14 cellular contexts compared by ENCODE assay signal in the genomic region with DNA sequence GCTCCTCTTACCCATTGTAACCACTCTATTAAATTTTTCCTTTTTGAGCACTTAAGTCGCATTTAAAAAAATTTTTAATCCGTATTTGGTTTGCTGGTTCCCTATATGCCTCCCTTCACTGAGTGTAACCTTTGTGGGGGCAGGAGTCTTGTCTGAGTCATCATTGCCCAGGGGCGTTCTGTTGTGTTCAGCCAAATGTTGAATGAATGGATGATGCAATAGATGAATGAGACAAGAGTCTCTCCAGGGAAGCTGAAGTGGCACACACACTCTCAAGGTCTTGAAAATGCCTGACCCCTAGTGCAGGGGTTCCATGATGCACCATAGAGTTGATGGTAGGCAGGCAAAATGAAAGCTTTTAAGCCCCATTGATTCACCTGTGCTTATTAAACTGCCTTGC.
DNase-seq lines count a peak whose midpoint lies in the region; ATAC-seq lines count a peak whose summit lies in the region.
"Had no signal": no experiment of that assay in that cellular context is flagged by ENCODE, and none has a peak within 500 bp of the region (broad histone marks: within the 10 kb centered on the region; RNA-seq: fewer than 3 reads in every experiment).

No MANE protein-coding gene starts in this region.

- no peak overlapping the region for H3K27ac Mint-ChIP-seq in activated T-helper 17 cell treated with anti-CD3 and anti-CD28 coated beads, Interleukin-2, amount 50 U/mL, for 72 hours
- H3K27ac Mint-ChIP-seq: CD4-positive, alpha-beta memory T cell had no signal

- peak; percentile 19 for DNase-seq in DMS79 (lab: John Stamatoyannopoulos, UW)
- DNase-seq in H4 (ENCODE audit: low spot score), result peak; percentile 18
- DNase-seq in OCI-M1 (lab: John Stamatoyannopoulos, UW), result peak; percentile 1
- peak; percentile 85 for DNase-seq in islet precursor cell
- no peak for DNase-seq in ACHN
- DNase-seq: CD4-positive, alpha-beta memory T cell; Kasumi-1; NCI-H1417; NCI-H187 treated with DMSO at 0.1 percent for 48 hours; Peyer's patch; Right ventricle myocardium superior; SK-N-SH had no signal

- no peaks in the 10 kb centered on the region for H3K4me1 Mint-ChIP-seq in activated T-helper 17 cell treated with anti-CD3 and anti-CD28 coated beads, Interleukin-2, amount 50 U/mL, for 72 hours
- H3K4me1 Mint-ChIP-seq: CD4-positive, alpha-beta memory T cell had no signal

- peaks cover 22% of the 10 kb centered on the region for H3K9me3 Mint-ChIP-seq in activated T-helper 17 cell treated with anti-CD3 and anti-CD28 coated beads, Interleukin-2, amount 50 U/mL, for 72 hours

- in situ Hi-C loops in ACHN (cut with HindIII; ENCODE audit: low pct_ligation_motif_present, low pct_unique_long_range_greater_than_20kb, low sequenced_read_pairs), result no loop called here

- no peaks in the 10 kb centered on the region for H3K27me3 Mint-ChIP-seq in activated T-helper 17 cell treated with anti-CD3 and anti-CD28 coated beads, Interleukin-2, amount 50 U/mL, for 72 hours
- H3K27me3 Mint-ChIP-seq: CD4-positive, alpha-beta memory T cell had no signal

- ATAC-seq in activated T-helper 17 cell treated with anti-CD3 and anti-CD28 coated beads, Interleukin-2, amount 50 U/mL, for 72 hours (replicated peaks), result no peak
- ATAC-seq in GM18511 (IDR thresholded peaks at IDR 0.05; ENCODE audit: unreplicated experiment), result no peak

- no peak overlapping the region for H3K4me3 Mint-ChIP-seq in activated T-helper 17 cell treated with anti-CD3 and anti-CD28 coated beads, Interleukin-2, amount 50 U/mL, for 72 hours
- H3K4me3 Mint-ChIP-seq: CD4-positive, alpha-beta memory T cell had no signal

- no peaks in the 10 kb centered on the region for H3K36me3 Mint-ChIP-seq in activated T-helper 17 cell treated with anti-CD3 and anti-CD28 coated beads, Interleukin-2, amount 50 U/mL, for 72 hours (ENCODE audit: low read depth)
